ENCODE assay signal across 25 cellular contexts in the genomic region with DNA sequence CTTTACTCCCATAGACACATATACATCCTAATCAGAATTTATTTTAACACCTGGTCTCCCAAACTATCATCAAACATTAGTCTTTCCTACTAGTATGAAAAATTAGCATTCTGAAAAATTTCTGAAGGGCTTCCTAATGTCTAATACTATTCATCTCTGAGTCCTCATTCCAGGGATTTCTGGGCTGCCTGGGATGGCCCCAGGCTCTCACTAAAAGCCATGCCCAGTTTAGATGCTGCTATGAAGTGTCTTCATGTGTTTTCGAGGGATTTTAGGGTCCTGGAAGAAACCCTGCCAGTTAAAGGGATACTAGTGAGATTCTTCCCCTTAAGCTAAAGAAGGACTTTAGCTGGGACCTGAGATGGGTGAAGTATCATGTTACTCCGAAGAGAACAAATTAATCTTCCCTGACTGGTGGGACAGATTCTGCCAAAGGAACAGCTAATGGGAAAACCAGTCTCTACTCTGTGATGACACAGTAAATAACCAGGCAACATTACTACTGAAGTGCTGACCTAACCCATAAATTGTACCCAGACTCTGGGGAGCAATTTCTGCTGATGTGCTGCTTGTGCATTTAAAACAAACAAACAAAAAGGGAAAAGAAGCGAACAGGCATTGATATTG.
DNase-seq lines count a peak whose midpoint lies in the region; TF ChIP-seq lines count a peak whose summit lies in the region.
"Had no signal": no experiment of that assay in that cellular context is flagged by ENCODE, and none has a peak within 500 bp of the region (broad histone marks: within the 10 kb centered on the region; RNA-seq: fewer than 3 reads in every experiment).

No MANE protein-coding gene starts in this region.

- peaks cover 11 to 31% (median 30%) of the 10 kb centered on the region in 3 donors for H3K4me1 ChIP-seq in skeletal muscle tissue (ENCODE audit: control insufficient read depth in 3 of 3, insufficient read depth in 3 of 3, low read length in 3 of 3)
- H3K4me1 ChIP-seq: SJCRH30, uterus had no signal

- H3K9ac ChIP-seq in skeletal muscle tissue (ENCODE audit: low read depth in 1 of 3, low read length in 3 of 3), result peak overlapping the region in 1 of 3 donors; percentile 47

- H3K27me3 ChIP-seq in skeletal muscle tissue (ENCODE audit: control insufficient read depth in 3 of 3, insufficient read depth in 3 of 3, low read length in 3 of 3), result no peaks in the 10 kb centered on the region
- H3K27me3 ChIP-seq: body of pancreas, ovary, right atrium auricular region, SJCRH30, testis, uterus had no signal

- no peaks in the 10 kb centered on the region for H3K36me3 ChIP-seq in skeletal muscle tissue (ENCODE audit: control insufficient read depth in 3 of 3, insufficient read depth in 3 of 3, low read length in 3 of 3)
- H3K36me3 ChIP-seq: ovary, right atrium auricular region, SJCRH30, uterus had no signal

- H3K9me3 ChIP-seq in skeletal muscle tissue (ENCODE audit: control insufficient read depth in 3 of 3, low read length in 3 of 3), result no peaks in the 10 kb centered on the region
- H3K9me3 ChIP-seq: body of pancreas, ovary, right atrium auricular region, SJCRH30, testis, uterus had no signal

- no peak for TF ChIP-seq CTCF in fibroblast of the aortic adventitia (IDR thresholded peaks at IDR 0.05; ENCODE audit: insufficient read depth, low read length)

- DNase-seq in NCI-H82 (lab: John Stamatoyannopoulos, UW) (peak; percentile 21), NCI-H82 treated with DMSO at 0.1 percent for 48 hours (lab: John Stamatoyannopoulos, UW; ENCODE audit: unreplicated experiment) (no peak), NCI-H524 (lab: John Stamatoyannopoulos, UW) (peak; percentile 5 to 51), fibroblast of the aortic adventitia (ENCODE audit: low read depth) (peak; percentile 10), anterior cingulate cortex (lab: John Stamatoyannopoulos, UW) (no peak), NCI-H2081 treated with DMSO at 0.1 percent for 48 hours (lab: John Stamatoyannopoulos, UW) (no peak), NCI-H2081 (lab: John Stamatoyannopoulos, UW) (no peak)
- DNase-seq: activated CD4-positive, alpha-beta memory T cell treated with anti-CD3 and anti-CD28 coated beads, Interleukin-2, amount 10 ng/mL, durations not matched to agents 7 days and 5 days; activated naive CD8-positive, alpha-beta T cell treated with anti-CD3 and anti-CD28 coated beads for 36 hours; body of pancreas; CD8-positive, alpha-beta memory T cell; DMS53; effector CD4-positive, alpha-beta T cell; GF-D8; H9; natural killer cell; NCI-H1105 treated with DMSO at 0.1 percent for 48 hours; ovary; SJCRH30; stimulated activated naive CD4-positive, alpha-beta T cell treated with Interleukin-2 at 50 U/mL for 16 hours; testis; uterus had no signal

- peak overlapping the region; percentile 75 for H3K27ac ChIP-seq in skeletal muscle tissue (ENCODE audit: low read depth, low read length)
- H3K27ac ChIP-seq: body of pancreas, epithelial cell of prostate, ovary, right atrium auricular region, SJCRH30, testis, uterus had no signal

- H3K4me3 ChIP-seq in fibroblast of the aortic adventitia (ENCODE audit: low read depth, low read length), result no peak overlapping the region
- no peak overlapping the region for H3K4me3 ChIP-seq in skeletal muscle tissue (ENCODE audit: low read length in 3 of 3)
- H3K4me3 ChIP-seq: body of pancreas, ovary, right atrium auricular region, SJCRH30, testis, uterus had no signal

Comparison
In these comparisons a context has a peak if more than half of its experiments do, and no peak if none do; other contexts are left out.
1. DNase-seq: peak in NCI-H82 (single experiment), NCI-H524 (2 of 2) and fibroblast of the aortic adventitia (single experiment); none in NCI-H82 treated with DMSO at 0.1 percent for 48 hours (single experiment), anterior cingulate cortex (0 of 58), NCI-H2081 treated with DMSO at 0.1 percent for 48 hours (single experiment) and NCI-H2081 (0 of 2).